15 cellular contexts compared by ENCODE assay signal in the genomic region with DNA sequence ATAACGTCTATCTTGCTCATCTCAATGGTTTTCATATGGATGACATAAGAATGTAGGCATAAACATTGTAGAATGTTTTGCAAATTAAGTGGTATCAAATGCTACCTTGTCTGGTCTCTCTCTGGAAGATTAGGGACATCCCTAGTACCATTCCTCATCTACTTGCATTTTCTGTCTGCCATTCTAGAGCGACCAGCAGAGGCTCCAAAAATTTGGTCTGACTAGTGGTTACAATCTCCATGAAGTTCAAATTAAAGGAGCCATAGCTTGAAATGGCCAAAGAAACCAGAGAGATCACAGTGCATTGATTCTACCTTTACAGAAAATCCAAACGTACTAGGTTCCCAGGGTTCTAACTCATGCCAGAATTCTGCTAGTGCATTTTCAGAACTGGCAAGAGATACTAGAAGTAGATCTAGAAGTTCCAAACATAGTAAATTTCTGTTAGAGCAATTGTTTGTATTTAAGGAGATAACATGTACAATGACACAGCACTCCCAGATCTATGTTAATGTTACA. TPM values are rescaled to one million over a fixed set of nuclear protein-coding genes. Genes with fewer than 3 reads are reported as not detected.
DNase-seq lines count a peak whose midpoint lies in the region; ATAC-seq and TF ChIP-seq lines count a peak whose summit lies in the region.
"Had no signal": no experiment of that assay in that cellular context is flagged by ENCODE, and none has a peak within 500 bp of the region (broad histone marks: within the 10 kb centered on the region; RNA-seq: fewer than 3 reads in every experiment).

No MANE protein-coding gene starts in this region.

- H3K9me3 ChIP-seq in KOPT-K1 (ENCODE audit: insufficient read depth, low read length, poor library complexity, severe bottlenecking) = peaks cover 7% of the 10 kb centered on the region
- H3K9me3 ChIP-seq: pancreas had no signal

- H3K27me3 Mint-ChIP-seq in activated naive CD8-positive, alpha-beta T cell treated with anti-CD3 and anti-CD28 coated beads, Interleukin-2, amount 10 ng/mL, durations not matched to agents 7 days and 5 days = no peaks in the 10 kb centered on the region
- no peaks in the 10 kb centered on the region for H3K27me3 Mint-ChIP-seq in natural killer cell (ENCODE audit: low read depth in 2 of 2)

- H3K4me1 Mint-ChIP-seq in activated naive CD8-positive, alpha-beta T cell treated with anti-CD3 and anti-CD28 coated beads, Interleukin-2, amount 10 ng/mL, durations not matched to agents 7 days and 5 days = peaks cover 56% of the 10 kb centered on the region
- peaks cover 52 to 62% of the 10 kb centered on the region in 2 donors for H3K4me1 Mint-ChIP-seq in natural killer cell

- H3K27ac Mint-ChIP-seq in activated naive CD8-positive, alpha-beta T cell treated with anti-CD3 and anti-CD28 coated beads, Interleukin-2, amount 10 ng/mL, durations not matched to agents 7 days and 5 days = peak overlapping the region; percentile 96
- peak overlapping the region; percentile 81 to 87 for H3K27ac Mint-ChIP-seq in natural killer cell

- peaks cover 1% of the 10 kb centered on the region for H3K9me3 Mint-ChIP-seq in activated naive CD8-positive, alpha-beta T cell treated with anti-CD3 and anti-CD28 coated beads, Interleukin-2, amount 10 ng/mL, durations not matched to agents 7 days and 5 days
- no peaks in the 10 kb centered on the region for H3K9me3 Mint-ChIP-seq in natural killer cell

- peaks cover 12% of the 10 kb centered on the region for H3K36me3 Mint-ChIP-seq in activated naive CD8-positive, alpha-beta T cell treated with anti-CD3 and anti-CD28 coated beads, Interleukin-2, amount 10 ng/mL, durations not matched to agents 7 days and 5 days
- no peaks in the 10 kb centered on the region for H3K36me3 Mint-ChIP-seq in natural killer cell

- H3K4me3 Mint-ChIP-seq in activated naive CD8-positive, alpha-beta T cell treated with anti-CD3 and anti-CD28 coated beads, Interleukin-2, amount 10 ng/mL, durations not matched to agents 7 days and 5 days = peak overlapping the region; percentile 91
- H3K4me3 Mint-ChIP-seq in natural killer cell = peak overlapping the region; percentile 79

- H3K36me3 ChIP-seq in KOPT-K1 (ENCODE audit: insufficient read depth, low read length) = no peaks in the 10 kb centered on the region
- H3K36me3 ChIP-seq: pancreas had no signal

- DNase-seq in NOMO-1 (lab: John Stamatoyannopoulos, UW; ENCODE audit: unreplicated experiment in 2 of 2) (peak; percentile 32 to 52), NOMO-1 treated with dmso at 0.1 percent for 144 hours (lab: John Stamatoyannopoulos, UW; ENCODE audit: unreplicated experiment) (no peak), natural killer cell (no peak), NCI-H748 (lab: John Stamatoyannopoulos, UW; ENCODE audit: unreplicated experiment) (no peak), LoVo (ENCODE audit: low spot score) (no peak)
- no peak for DNase-seq in activated naive CD8-positive, alpha-beta T cell treated with anti-CD3 and anti-CD28 coated beads, Interleukin-2, amount 10 ng/mL, durations not matched to agents 7 days and 5 days
- DNase-seq: DMS53; KBM-7; pancreas; stimulated activated CD4-positive, alpha-beta T cell treated with anti-CD3 and anti-CD28 coated beads, Interleukin-4, amount 100 ng/mL, for 24 hours had no signal

- intact Hi-C loops in natural killer cell (cut with micrococcal nuclease) = loop anchor here (5.0 kb wide), 1 partner anchor 36 kb away; no protein-coding TSS in a partner anchor

- H3K27ac ChIP-seq in KOPT-K1 (ENCODE audit: low read depth, low read length, poor library complexity, severe bottlenecking) = peak overlapping the region; percentile 96
- H3K27ac ChIP-seq: 22Rv1 had no signal

- TF ChIP-seq CTCF in natural killer cell (IDR thresholded peaks at IDR 0.05) = no peak

- no peak for ATAC-seq in activated naive CD8-positive, alpha-beta T cell treated with anti-CD3 and anti-CD28 coated beads, Interleukin-2, amount 10 ng/mL, durations not matched to agents 7 days and 5 days (ENCODE audit: low read depth)
- ATAC-seq in natural killer cell = peak in 1 of 3 donors; percentile 24
- ATAC-seq in GM19397 (IDR thresholded peaks at IDR 0.05; ENCODE audit: unreplicated experiment) = no peak
- ATAC-seq: left lobe of liver, Panc1, pancreas had no signal

- POLR2A ChIA-PET in activated naive CD8-positive, alpha-beta T cell treated with anti-CD3 and anti-CD28 coated beads, Interleukin-2, amount 10 ng/mL, durations not matched to agents 7 days and 5 days (lab: Charles Lee) = interaction anchor here (0.6 to 2.7 kb wide), 8 partner anchors 10 to 56 kb away, joined by 3 to 14 read pairs (median 4); no protein-coding TSS in a partner anchor

RNA-seq across cellular contexts. Expression of a gene that starts 1.1 kb away (rescaled TPM):
- 10 to 100 TPM; 58.5 to 66.8 TPM for total RNA-seq in activated naive CD8-positive, alpha-beta T cell treated with anti-CD3 and anti-CD28 coated beads, Interleukin-2, amount 10 ng/mL, durations not matched to agents 7 days and 5 days
- 10 to 100 TPM; 11.1 to 56.7 (median 12.9) TPM for total RNA-seq in natural killer cell

RNA-seq across cellular contexts. Expression of a gene that starts 55.2 kb away (rescaled TPM):
- 10 to 100 TPM; 43.0 to 48.1 TPM for total RNA-seq in activated naive CD8-positive, alpha-beta T cell treated with anti-CD3 and anti-CD28 coated beads, Interleukin-2, amount 10 ng/mL, durations not matched to agents 7 days and 5 days
- 10 to 100 TPM; 66.7 to 88.2 (median 68.1) TPM for total RNA-seq in natural killer cell

Comparison
In these comparisons a context has a peak if more than half of its experiments do, and no peak if none do; other contexts are left out.
1. DNase-seq: peak in NOMO-1 (2 of 2); none in NOMO-1 treated with dmso at 0.1 percent for 144 hours (single experiment), activated naive CD8-positive, alpha-beta T cell treated with anti-CD3 and anti-CD28 coated beads, Interleukin-2, amount 10 ng/mL, durations not matched to agents 7 days and 5 days (single experiment), natural killer cell (single experiment), NCI-H748 (single experiment) and LoVo (single experiment).